Comparison of ENCODE assay signal across 13 cellular contexts in the genomic region with DNA sequence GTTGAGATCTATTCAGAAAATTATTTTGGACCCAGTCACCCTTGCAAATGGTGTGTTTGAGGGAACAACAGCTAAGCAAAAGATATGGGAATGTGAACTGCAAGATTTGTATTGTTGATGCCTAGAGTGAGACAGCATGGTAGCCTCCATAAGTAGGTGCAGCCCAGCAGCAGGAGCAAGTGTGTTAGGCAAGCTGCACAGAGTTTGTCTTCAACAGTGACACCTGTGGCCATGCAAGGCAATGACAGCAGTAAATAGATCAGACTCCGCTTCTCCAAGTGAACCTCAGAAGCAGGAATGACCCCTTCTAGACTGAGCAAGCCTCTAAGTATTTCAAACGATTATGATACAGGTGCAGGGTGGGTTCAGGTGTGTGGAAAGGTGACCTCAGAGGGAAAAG.
DNase-seq lines count a peak whose midpoint lies in the region; ATAC-seq, FAIRE-seq and TF ChIP-seq lines count a peak whose summit lies in the region.
"Had no signal": no experiment of that assay in that cellular context is flagged by ENCODE, and none has a peak within 500 bp of the region (broad histone marks: within the 10 kb centered on the region; RNA-seq: fewer than 3 reads in every experiment).

No MANE protein-coding gene starts in this region.

- peaks cover 29% of the 10 kb centered on the region for H3K9me3 Mint-ChIP-seq in activated naive CD8-positive, alpha-beta T cell treated with anti-CD3 and anti-CD28 coated beads, Interleukin-2, amount 10 ng/mL, durations not matched to agents 7 days and 5 days
- peaks cover 28% of the 10 kb centered on the region for H3K9me3 Mint-ChIP-seq in activated naive CD8-positive, alpha-beta T cell treated with anti-CD3 and anti-CD28 coated beads for 36 hours
- peaks cover 20% of the 10 kb centered on the region for H3K9me3 Mint-ChIP-seq in type B pancreatic cell

- H4K91ac ChIP-seq in H1 (replicated peaks; ENCODE audit: insufficient read length, low read length): no peak overlapping the region

- TF ChIP-seq POLR2A in NB4 (IDR thresholded peaks at IDR 0.05; ENCODE audit: extremely low read depth, insufficient read length) (no peak), H1 (IDR thresholded peaks at IDR 0.05; ENCODE audit: control extremely low read depth in 1 of 2, low read depth in 2 of 2, low read length in 2 of 2) (no peak)

- H4K5ac ChIP-seq in H1 (ENCODE audit: insufficient read length, low read depth, low read length): no peak overlapping the region

- H4K20me1 ChIP-seq in H1 (replicated peaks in 1 of 2; ENCODE audit: control insufficient read depth in 1 of 2, insufficient read depth in 2 of 2, low read length in 2 of 2): no peaks in the 10 kb centered on the region

- TF ChIP-seq CTCF in NB4 (IDR thresholded peaks at IDR 0.05; ENCODE audit: low read depth, low read length): peak; percentile 61
- peak; percentile 41 to 73 (median 58); a peak in 3 of 4 replicates for TF ChIP-seq CTCF in H1 (IDR thresholded peaks at IDR 0.05; ENCODE audit: control extremely low read depth in 1 of 3, insufficient read depth in 1 of 3, low read depth in 1 of 3, low read length in 3 of 3)
- peak; percentile 64 for TF ChIP-seq CTCF in type B pancreatic cell (conservative IDR thresholded peaks at IDR 0.05)

- no peak overlapping the region for H2AK5ac ChIP-seq in H1 (ENCODE audit: low read depth, low read length)

- ATAC-seq in activated naive CD8-positive, alpha-beta T cell treated with anti-CD3 and anti-CD28 coated beads, Interleukin-2, amount 10 ng/mL, durations not matched to agents 7 days and 5 days (ENCODE audit: low read depth): no peak
- ATAC-seq in HG03432 (IDR thresholded peaks at IDR 0.05; ENCODE audit: unreplicated experiment): no peak
- ATAC-seq in GM21390 (IDR thresholded peaks at IDR 0.05; ENCODE audit: unreplicated experiment): no peak
- ATAC-seq: body of pancreas had no signal

- peaks cover 0 to 9% (median 0%) of the 10 kb centered on the region in 4 experiments; a peak in 2 of 8 replicates for H3K36me3 ChIP-seq in H1 (ENCODE audit: control insufficient read depth in 2 of 4, insufficient read depth in 4 of 4, low read length in 3 of 4)
- H3K36me3 ChIP-seq: esophagus squamous epithelium, sigmoid colon had no signal

- H2BK12ac ChIP-seq in H1 (ENCODE audit: low read depth, low read length): no peak overlapping the region

- peaks cover 4% of the 10 kb centered on the region for H3K36me3 Mint-ChIP-seq in activated naive CD8-positive, alpha-beta T cell treated with anti-CD3 and anti-CD28 coated beads, Interleukin-2, amount 10 ng/mL, durations not matched to agents 7 days and 5 days
- peaks cover 25% of the 10 kb centered on the region for H3K36me3 Mint-ChIP-seq in activated naive CD8-positive, alpha-beta T cell treated with anti-CD3 and anti-CD28 coated beads for 36 hours
- peaks cover 10% of the 10 kb centered on the region for H3K36me3 Mint-ChIP-seq in type B pancreatic cell

- CTCF ChIA-PET in H1 (lab: Charles Lee; ENCODE audit: partially characterized antibody): interaction anchor here (0.6 to 2.3 kb wide), 25 partner anchors 8 to 112 kb away, joined by 3 to 11 read pairs (median 4); no protein-coding TSS in a partner anchor

- no peak overlapping the region for H2AFZ ChIP-seq in H1 (ENCODE audit: low read length)

- H2BK15ac ChIP-seq in H1 (ENCODE audit: low read length): no peak overlapping the region

- no peaks in the 10 kb centered on the region; a peak in 1 of 7 replicates for H3K27me3 ChIP-seq in H1 (replicated peaks in 1 of 4; ENCODE audit: control insufficient read depth in 3 of 4, extremely low read depth in 1 of 4, insufficient read depth in 3 of 4, low read length in 3 of 4)
- H3K27me3 ChIP-seq: body of pancreas, esophagus squamous epithelium, sigmoid colon had no signal

- no peak overlapping the region for H2BK5ac ChIP-seq in H1 (ENCODE audit: low read depth, low read length)

- no peak for DNase-seq in activated naive CD8-positive, alpha-beta T cell treated with anti-CD3 and anti-CD28 coated beads, Interleukin-2, amount 10 ng/mL, durations not matched to agents 7 days and 5 days
- no peak for DNase-seq in activated naive CD8-positive, alpha-beta T cell treated with anti-CD3 and anti-CD28 coated beads for 36 hours
- DNase-seq in NB4 (ENCODE audit: low read depth) (peak; percentile 39), H1 (ENCODE audit: low read depth in 1 of 2, low spot score in 2 of 2) (no peak), type B pancreatic cell (ENCODE audit: extremely low spot score, unreplicated experiment) (no peak), midbrain (lab: John Stamatoyannopoulos, UW) (no peak)
- DNase-seq: body of pancreas, esophagus squamous epithelium, Right ventricle myocardium superior, sigmoid colon had no signal

- no peaks in the 10 kb centered on the region for H3K79me1 ChIP-seq in H1 (ENCODE audit: low read depth, low read length)

- no peak overlapping the region for H3K14ac ChIP-seq in H1 (ENCODE audit: insufficient read length)

- no peaks in the 10 kb centered on the region for H3K4me1 Mint-ChIP-seq in activated naive CD8-positive, alpha-beta T cell treated with anti-CD3 and anti-CD28 coated beads, Interleukin-2, amount 10 ng/mL, durations not matched to agents 7 days and 5 days
- H3K4me1 Mint-ChIP-seq in activated naive CD8-positive, alpha-beta T cell treated with anti-CD3 and anti-CD28 coated beads for 36 hours: no peaks in the 10 kb centered on the region
- peaks cover 4% of the 10 kb centered on the region for H3K4me1 Mint-ChIP-seq in type B pancreatic cell (ENCODE audit: unreplicated experiment)

- no peak overlapping the region for H3K56ac ChIP-seq in H1 (replicated peaks; ENCODE audit: insufficient read length, low read depth, low read length)

- H2BK20ac ChIP-seq in H1 (ENCODE audit: low read length): no peak overlapping the region

- no peak overlapping the region for H3K4me3 Mint-ChIP-seq in activated naive CD8-positive, alpha-beta T cell treated with anti-CD3 and anti-CD28 coated beads, Interleukin-2, amount 10 ng/mL, durations not matched to agents 7 days and 5 days
- no peak overlapping the region for H3K4me3 Mint-ChIP-seq in activated naive CD8-positive, alpha-beta T cell treated with anti-CD3 and anti-CD28 coated beads for 36 hours
- H3K4me3 Mint-ChIP-seq in type B pancreatic cell: no peak overlapping the region

- H2BK120ac ChIP-seq in H1 (replicated peaks; ENCODE audit: low read depth, low read length): no peak overlapping the region

- no peak overlapping the region for H3K27ac ChIP-seq in H1 (ENCODE audit: low read depth, low read length)
- H3K27ac ChIP-seq: body of pancreas, esophagus squamous epithelium, sigmoid colon, VCaP had no signal

- no peaks in the 10 kb centered on the region for H3K27me3 Mint-ChIP-seq in activated naive CD8-positive, alpha-beta T cell treated with anti-CD3 and anti-CD28 coated beads, Interleukin-2, amount 10 ng/mL, durations not matched to agents 7 days and 5 days
- H3K27me3 Mint-ChIP-seq in activated naive CD8-positive, alpha-beta T cell treated with anti-CD3 and anti-CD28 coated beads for 36 hours: no peaks in the 10 kb centered on the region
- peaks cover 6% of the 10 kb centered on the region for H3K27me3 Mint-ChIP-seq in type B pancreatic cell

- TF ChIP-seq EP300 in H1 (IDR thresholded peaks at IDR 0.05; ENCODE audit: borderline replicate concordance in 1 of 2, low read depth in 2 of 2, low read length in 2 of 2): no peak

- no peak overlapping the region for H3K4ac ChIP-seq in H1 (replicated peaks; ENCODE audit: insufficient read length, low read depth, low read length)

- no peak overlapping the region for H3K4me2 ChIP-seq in H1 (ENCODE audit: insufficient read depth in 1 of 2, low read depth in 2 of 2, low read length in 2 of 2)

- H3K18ac ChIP-seq in H1 (ENCODE audit: extremely low read depth, low read length): no peak overlapping the region

- no peak overlapping the region for H3K9ac ChIP-seq in H1 (replicated peaks in 1 of 4; ENCODE audit: extremely low read depth in 1 of 4, low read depth in 3 of 4, low read length in 3 of 4)

- no peak overlapping the region for H4K8ac ChIP-seq in H1 (ENCODE audit: extremely low read depth, insufficient read depth, low read length)

- peak; percentile 28 for FAIRE-seq in H1 (lab: Jason Lieb, UNC)

- H3K27ac Mint-ChIP-seq in activated naive CD8-positive, alpha-beta T cell treated with anti-CD3 and anti-CD28 coated beads, Interleukin-2, amount 10 ng/mL, durations not matched to agents 7 days and 5 days: peak overlapping the region; percentile 15
- H3K27ac Mint-ChIP-seq in activated naive CD8-positive, alpha-beta T cell treated with anti-CD3 and anti-CD28 coated beads for 36 hours: no peak overlapping the region
- H3K27ac Mint-ChIP-seq in type B pancreatic cell: no peak overlapping the region

- no peak overlapping the region for H3K23ac ChIP-seq in H1 (ENCODE audit: insufficient read length)

- no peaks in the 10 kb centered on the region for H3K79me2 ChIP-seq in H1 (ENCODE audit: control insufficient read depth in 1 of 2, insufficient read depth in 2 of 2, low read length in 2 of 2)

- 67% methylated on average over 2 of the region's 2 CpGs; no CpG with 5 or more reads in 1 of the 2 experiments for WGBS in H1 (ENCODE audit: extremely low coverage in 1 of 2, insufficient coverage in 1 of 2, insufficient read length in 1 of 2, insufficient replicate concordance in 2 of 2, low coverage in 1 of 2, low lambda C conversion rate in 2 of 2, missing lambda C conversion rate in 1 of 2), 2 experiments

- TF ChIP-seq RAD21 in H1 (IDR thresholded peaks at IDR 0.05 in 1 of 2, conservative IDR thresholded peaks at IDR 0.05 in 1 of 2; ENCODE audit: low read depth in 2 of 2, low read length in 2 of 2): peak in 1 of 2 experiments; percentile 22; a peak in 1 of 4 replicates

- no peak overlapping the region for H3K4me3 ChIP-seq in NB4 (ENCODE audit: low read depth, low read length)
- no peak overlapping the region for H3K4me3 ChIP-seq in H1 (ENCODE audit: extremely low read depth in 1 of 4, insufficient read depth in 2 of 4, low read depth in 3 of 4, low read length in 4 of 4)
- H3K4me3 ChIP-seq: body of pancreas, esophagus squamous epithelium, sigmoid colon had no signal

- H3K23me2 ChIP-seq in H1 (ENCODE audit: low read depth, low read length): no peaks in the 10 kb centered on the region; the same call in 1 of the 2 replicates

- H3K9me3 ChIP-seq in H1 (ENCODE audit: insufficient read depth in 2 of 2, low read depth in 1 of 2, low read length in 1 of 2): peaks cover 31 to 33% of the 10 kb centered on the region in 2 experiments

- POLR2A ChIA-PET in activated naive CD8-positive, alpha-beta T cell treated with anti-CD3 and anti-CD28 coated beads, Interleukin-2, amount 10 ng/mL, durations not matched to agents 7 days and 5 days (lab: Charles Lee): no interaction called here
- POLR2A ChIA-PET in H1 (lab: Charles Lee; ENCODE audit: partially characterized antibody): no interaction called here

- H3K4me1 ChIP-seq in H1 (replicated peaks in 1 of 4; ENCODE audit: control insufficient read depth in 3 of 4, insufficient read depth in 4 of 4, low read length in 3 of 4): no peaks in the 10 kb centered on the region; a peak in 1 of 7 replicates
- H3K4me1 ChIP-seq: body of pancreas, esophagus squamous epithelium, sigmoid colon had no signal

TF ChIP-seq in H1, 55 proteins besides CTCF, POLR2A, EP300 and RAD21:
- no peak for TF ChIP-seq RBBP5 (IDR thresholded peaks at IDR 0.05; ENCODE audit: borderline replicate concordance, low read depth, low read length)
- no peak for TF ChIP-seq NRF1 (IDR thresholded peaks at IDR 0.05; ENCODE audit: low read depth, low read length)
